In the genomic region with DNA sequence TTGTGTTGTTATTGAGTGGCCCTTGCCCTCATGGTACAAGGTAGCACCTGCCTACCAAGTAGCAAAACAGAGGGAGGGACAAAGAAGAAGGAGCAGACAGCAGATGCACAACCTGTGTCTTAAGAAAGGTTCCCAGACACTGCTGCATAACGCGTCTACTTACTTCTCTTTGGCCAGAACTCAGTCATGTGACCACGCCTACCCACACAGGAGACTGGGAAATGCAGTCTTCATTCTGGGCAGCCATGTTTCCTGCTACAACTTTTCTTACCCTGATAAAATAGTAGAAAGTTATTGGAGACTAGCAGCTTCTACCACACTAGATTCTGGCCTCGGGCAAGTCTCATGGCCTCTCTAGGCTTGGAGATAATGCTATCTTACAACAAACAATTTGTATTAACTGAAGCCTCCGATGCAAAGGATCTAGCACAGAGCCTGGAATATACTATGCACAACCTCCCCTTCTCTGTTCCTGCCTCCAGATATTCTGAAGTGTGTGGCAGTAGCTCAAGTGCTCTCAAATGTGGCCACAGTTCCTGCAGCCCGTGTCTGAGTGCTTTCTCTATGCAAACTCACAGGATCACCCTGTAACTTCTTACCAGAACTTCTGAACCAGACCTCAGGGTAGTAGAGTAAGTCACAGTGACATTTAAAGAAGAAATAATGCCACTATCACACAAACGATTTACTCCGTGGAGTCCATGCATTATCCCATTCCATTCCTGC, we compare ENCODE assay signal across 8 cellular contexts. TPM values are rescaled to one million over a fixed set of nuclear protein-coding genes. Genes with fewer than 3 reads are reported as not detected.
DNase-seq lines count a peak whose midpoint lies in the region; ATAC-seq and TF ChIP-seq lines count a peak whose summit lies in the region.

No MANE protein-coding gene starts in this region.

- H3K4me3 ChIP-seq in upper lobe of left lung = peak overlapping the region in 1 of 4 donors; percentile 26

- DNase-seq in NCI-H2196 (lab: John Stamatoyannopoulos, UW; ENCODE audit: unreplicated experiment) (peak; percentile 43), NCI-H2196 treated with DMSO at 0.1 percent for 48 hours (lab: John Stamatoyannopoulos, UW; ENCODE audit: unreplicated experiment) (no peak), MV-4-11 (lab: John Stamatoyannopoulos, UW) (peak; percentile 77), WTC11 (ENCODE audit: low spot score) (peak; percentile 47), mucosa of gallbladder (ENCODE audit: low spot score) (peak; percentile 82), upper lobe of left lung (peak in 1 of 2 donors; percentile 91)

- no peaks in the 10 kb centered on the region for H3K27me3 ChIP-seq in upper lobe of left lung

- CTCF ChIA-PET in WTC11 (lab: Charles Lee) = interaction anchor here (0.6 to 11.3 kb wide), 18 partner anchors 8 to 228 kb away, joined by 3 to 369 read pairs (median 6); a partner anchor contains a TSS

- no peak for TF ChIP-seq EP300 in upper lobe of left lung (IDR thresholded peaks at IDR 0.05)

- TF ChIP-seq CTCF in WTC11 (IDR thresholded peaks at IDR 0.05) (no peak), upper lobe of left lung (IDR thresholded peaks at IDR 0.05) (no peak)

- no peaks in the 10 kb centered on the region for H3K36me3 Mint-ChIP-seq in WTC11
- no peaks in the 10 kb centered on the region for H3K36me3 Mint-ChIP-seq in dendritic cell treated with granulocyte-macrophage colony-stimulating factor and Interleukin-4, amounts not matched to agents 40 ng/mL and 50 ng/mL, for 4 days (ENCODE audit: low read depth)

- ATAC-seq in WTC11 = peak; percentile 11
- ATAC-seq in upper lobe of left lung (ENCODE audit: low FRiP score in 2 of 2) = peak; percentile 55 to 68
- ATAC-seq in HG03432 (IDR thresholded peaks at IDR 0.05; ENCODE audit: unreplicated experiment) = no peak

- H3K36me3 ChIP-seq in upper lobe of left lung = no peaks in the 10 kb centered on the region

- TF ChIP-seq POLR2A in upper lobe of left lung (IDR thresholded peaks at IDR 0.05) = peak in 1 of 4 donors; percentile 15

- H3K27ac Mint-ChIP-seq in WTC11 = no peak overlapping the region
- H3K27ac Mint-ChIP-seq in dendritic cell treated with granulocyte-macrophage colony-stimulating factor and Interleukin-4, amounts not matched to agents 40 ng/mL and 50 ng/mL, for 4 days = peak overlapping the region; percentile 46

- whole genome bisulfite sequencing in upper lobe of left lung, 2 donors = 28 to 34% methylated on average over 8 of the region's 8 CpGs

- intact Hi-C loops in dendritic cell treated with granulocyte-macrophage colony-stimulating factor and Interleukin-4, amounts not matched to agents 40 ng/mL and 50 ng/mL, for 4 days (cut with micrococcal nuclease) = loop anchor here (2.0 kb wide), 1 partner anchor 216 kb away; no protein-coding TSS in a partner anchor

- H3K4me3 Mint-ChIP-seq in WTC11 = peak overlapping the region; percentile 20; the same call in 1 of the 2 replicates
- H3K4me3 Mint-ChIP-seq in dendritic cell treated with granulocyte-macrophage colony-stimulating factor and Interleukin-4, amounts not matched to agents 40 ng/mL and 50 ng/mL, for 4 days = no peak overlapping the region

- H3K27ac ChIP-seq in upper lobe of left lung = peak overlapping the region in 3 of 4 donors; percentile 7 to 68 (median 49)

- POLR2A ChIA-PET in WTC11 (lab: Charles Lee) = interaction anchor here (1.7 kb wide), 1 partner anchor 20 kb away, joined by 5 read pairs; no protein-coding TSS in a partner anchor

- no peaks in the 10 kb centered on the region for H3K9me3 ChIP-seq in upper lobe of left lung

- H3K27me3 Mint-ChIP-seq in WTC11 (ENCODE audit: low read depth) = peaks cover 31% of the 10 kb centered on the region
- H3K27me3 Mint-ChIP-seq in dendritic cell treated with granulocyte-macrophage colony-stimulating factor and Interleukin-4, amounts not matched to agents 40 ng/mL and 50 ng/mL, for 4 days = peaks cover 3% of the 10 kb centered on the region

- H3K4me1 Mint-ChIP-seq in WTC11 = peaks cover 16% of the 10 kb centered on the region
- H3K4me1 Mint-ChIP-seq in dendritic cell treated with granulocyte-macrophage colony-stimulating factor and Interleukin-4, amounts not matched to agents 40 ng/mL and 50 ng/mL, for 4 days (ENCODE audit: low read depth) = peaks cover 69% of the 10 kb centered on the region

- peaks cover 12 to 53% (median 48%) of the 10 kb centered on the region in 4 donors for H3K4me1 ChIP-seq in upper lobe of left lung

- no peaks in the 10 kb centered on the region for H3K9me3 Mint-ChIP-seq in WTC11
- H3K9me3 Mint-ChIP-seq in dendritic cell treated with granulocyte-macrophage colony-stimulating factor and Interleukin-4, amounts not matched to agents 40 ng/mL and 50 ng/mL, for 4 days = no peaks in the 10 kb centered on the region

TF ChIP-seq in WTC11, 78 proteins besides CTCF, POLR2A, EP300 and RAD21:
- TF ChIP-seq, protein P1, sequence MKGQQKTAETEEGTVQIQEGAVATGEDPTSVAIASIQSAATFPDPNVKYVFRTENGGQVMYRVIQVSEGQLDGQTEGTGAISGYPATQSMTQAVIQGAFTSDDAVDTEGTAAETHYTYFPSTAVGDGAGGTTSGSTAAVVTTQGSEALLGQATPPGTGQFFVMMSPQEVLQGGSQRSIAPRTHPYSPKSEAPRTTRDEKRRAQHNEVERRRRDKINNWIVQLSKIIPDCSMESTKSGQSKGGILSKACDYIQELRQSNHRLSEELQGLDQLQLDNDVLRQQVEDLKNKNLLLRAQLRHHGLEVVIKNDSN (CRISPR knock-in tag; IDR thresholded peaks at IDR 0.05) = peak; percentile 94
- TF ChIP-seq, protein P2, sequence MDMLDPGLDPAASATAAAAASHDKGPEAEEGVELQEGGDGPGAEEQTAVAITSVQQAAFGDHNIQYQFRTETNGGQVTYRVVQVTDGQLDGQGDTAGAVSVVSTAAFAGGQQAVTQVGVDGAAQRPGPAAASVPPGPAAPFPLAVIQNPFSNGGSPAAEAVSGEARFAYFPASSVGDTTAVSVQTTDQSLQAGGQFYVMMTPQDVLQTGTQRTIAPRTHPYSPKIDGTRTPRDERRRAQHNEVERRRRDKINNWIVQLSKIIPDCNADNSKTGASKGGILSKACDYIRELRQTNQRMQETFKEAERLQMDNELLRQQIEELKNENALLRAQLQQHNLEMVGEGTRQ (CRISPR knock-in tag; IDR thresholded peaks at IDR 0.05) = peak; percentile 95
- TF ChIP-seq ZNF263 (CRISPR knock-in tag; IDR thresholded peaks at IDR 0.05; ENCODE audit: low read depth) = no peak
TF ChIP-seq in WTC11: peak in this region for 2.

RNA-seq across cellular contexts. Expression of a gene that starts 34.1 kb away (rescaled TPM):
- 13.5 to 19.4 TPM (median 15.4 TPM) in 3 replicates for total RNA-seq in WTC11 (2021)
- total RNA-seq in mucosa of gallbladder = 111 TPM
- total RNA-seq in upper lobe of left lung = 100 to 1,000 TPM in 3 of 6 donors, 10 to 100 TPM in 3; 59.1 to 178 (median 104) TPM

RNA-seq across cellular contexts. Expression of a gene that starts 41.7 kb away (rescaled TPM):
- 0.15 to 0.39 TPM (median 0.21 TPM) in 3 replicates for total RNA-seq in WTC11 (2021)
- 0.06 TPM for total RNA-seq in mucosa of gallbladder
- 10 to 100 TPM in 2 of 6 donors, 1 to 10 TPM in 4; 2.0 to 97.4 (median 3.7) TPM for total RNA-seq in upper lobe of left lung
